In genomic region chr12:127271776-127272175, GRCh38 we compare ENCODE assay signal across 29 cellular contexts.
"Had no signal": no experiment of that assay in that cellular context is flagged by ENCODE, and none has a peak within 500 bp of the region (broad histone marks: within the 10 kb centered on the region; RNA-seq: fewer than 3 reads in every experiment).

No MANE protein-coding gene starts in this region.

- H3K36me3 ChIP-seq: ascending aorta, gastroesophageal sphincter, left lung, lower lobe of right lung, ovary, right lobe of liver, tibial nerve had no signal

- H3K27me3 ChIP-seq: ascending aorta, left lung, ovary, right lobe of liver, tibial nerve had no signal

- H3K36me3 Mint-ChIP-seq: activated CD4-positive, alpha-beta memory T cell treated with anti-CD3 and anti-CD28 coated beads for 36 hours; activated naive CD8-positive, alpha-beta T cell treated with anti-CD3 and anti-CD28 coated beads for 36 hours; immature natural killer cell had no signal

- H3K9me3 Mint-ChIP-seq: activated CD4-positive, alpha-beta memory T cell treated with anti-CD3 and anti-CD28 coated beads for 36 hours; activated CD4-positive, alpha-beta T cell treated with anti-CD3 and anti-CD28 coated beads, Interleukin-2, amount 10 ng/mL, durations not matched to agents 24 days and 14 days; activated naive CD4-positive, alpha-beta T cell treated with anti-CD3 and anti-CD28 coated beads for 36 hours; activated naive CD8-positive, alpha-beta T cell treated with anti-CD3 and anti-CD28 coated beads for 36 hours; activated T-helper 1 cell treated with anti-CD3 and anti-CD28 coated beads, Interleukin-12 subunit alpha, Interleukin-12 subunit beta, Interleukin-2, Interleukin-4 antibody, amounts not matched to agents 30 ng/mL and 10 ng/mL and 1 ng/mL, durations not matched to agents 14 hours and 24 hours and 36 hours; nephron had no signal

- FAIRE-seq: colon, endometrium had no signal

- H3K27ac Mint-ChIP-seq: activated CD4-positive, alpha-beta memory T cell treated with anti-CD3 and anti-CD28 coated beads for 36 hours; activated CD4-positive, alpha-beta T cell treated with anti-CD3 and anti-CD28 coated beads, Interleukin-2, amount 10 ng/mL, durations not matched to agents 24 days and 14 days; activated naive CD4-positive, alpha-beta T cell treated with anti-CD3 and anti-CD28 coated beads for 36 hours; activated naive CD8-positive, alpha-beta T cell treated with anti-CD3 and anti-CD28 coated beads for 36 hours; activated T-helper 1 cell treated with anti-CD3 and anti-CD28 coated beads, Interleukin-12 subunit alpha, Interleukin-12 subunit beta, Interleukin-2, Interleukin-4 antibody, amounts not matched to agents 30 ng/mL and 10 ng/mL and 1 ng/mL, durations not matched to agents 14 hours and 24 hours and 36 hours; immature natural killer cell; nephron; progenitor cell of endocrine pancreas had no signal

- H3K4me3 Mint-ChIP-seq: activated CD4-positive, alpha-beta memory T cell treated with anti-CD3 and anti-CD28 coated beads for 36 hours; activated CD4-positive, alpha-beta T cell treated with anti-CD3 and anti-CD28 coated beads, Interleukin-2, amount 10 ng/mL, durations not matched to agents 24 days and 14 days; activated naive CD4-positive, alpha-beta T cell treated with anti-CD3 and anti-CD28 coated beads for 36 hours; activated naive CD8-positive, alpha-beta T cell treated with anti-CD3 and anti-CD28 coated beads for 36 hours; activated T-helper 1 cell treated with anti-CD3 and anti-CD28 coated beads, Interleukin-12 subunit alpha, Interleukin-12 subunit beta, Interleukin-2, Interleukin-4 antibody, amounts not matched to agents 30 ng/mL and 10 ng/mL and 1 ng/mL, durations not matched to agents 14 hours and 24 hours and 36 hours; immature natural killer cell; nephron had no signal

- H3K4me3 ChIP-seq: ascending aorta, gastroesophageal sphincter, left lung, lower lobe of right lung, mucosa of descending colon, ovary, right lobe of liver, tibial nerve had no signal

- H3K27me3 Mint-ChIP-seq: activated CD4-positive, alpha-beta T cell treated with anti-CD3 and anti-CD28 coated beads, Interleukin-2, amount 10 ng/mL, durations not matched to agents 24 days and 14 days had no signal

- ATAC-seq: gastroesophageal sphincter, left lung, lower lobe of right lung, mucosa of descending colon, right lobe of liver had no signal

- H3K9me3 ChIP-seq: ascending aorta, gastroesophageal sphincter, left lung, lower lobe of right lung, mucosa of descending colon, ovary, right lobe of liver, tibial nerve had no signal

- H3K27ac ChIP-seq: ascending aorta, gastroesophageal sphincter, left lung, lower lobe of right lung, ovary, right lobe of liver, tibial nerve had no signal

- H3K4me1 Mint-ChIP-seq: activated CD4-positive, alpha-beta T cell treated with anti-CD3 and anti-CD28 coated beads, Interleukin-2, amount 10 ng/mL, durations not matched to agents 24 days and 14 days; activated naive CD8-positive, alpha-beta T cell treated with anti-CD3 and anti-CD28 coated beads for 36 hours; immature natural killer cell; nephron had no signal

- H3K4me1 ChIP-seq: ascending aorta, gastroesophageal sphincter, left lung, lower lobe of right lung, right lobe of liver, tibial nerve had no signal

- DNase-seq: activated CD4-positive, alpha-beta memory T cell treated with anti-CD3 and anti-CD28 coated beads for 36 hours; activated CD4-positive, alpha-beta T cell treated with anti-CD3 and anti-CD28 coated beads, Interleukin-2, amount 10 ng/mL, durations not matched to agents 24 days and 14 days; activated CD4-positive, CD25-positive, alpha-beta regulatory T cell treated with anti-CD3 and anti-CD28 coated beads, Interleukin-2, amount 50 U/mL, for 72 hours; activated CD8-positive, alpha-beta memory T cell treated with anti-CD3 and anti-CD28 coated beads, Interleukin-2, amount 50 U/mL, for 4 hours; activated effector memory CD4-positive, alpha-beta T cell treated with anti-CD3 and anti-CD28 coated beads, Interleukin-2, amount 50 U/mL, for 16 hours; activated naive CD4-positive, alpha-beta T cell treated with anti-CD3 and anti-CD28 coated beads for 36 hours; activated naive CD8-positive, alpha-beta T cell treated with anti-CD3 and anti-CD28 coated beads for 36 hours; activated T-cell treated with anti-CD3 and anti-CD28 coated beads, Interleukin-2, amount 50 U/mL, for 1 hour; dermis blood vessel endothelial cell; effector CD4-positive, alpha-beta T cell; head of caudate nucleus; hypothalamus; immature natural killer cell; left lung; lower lobe of right lung; mucosa of descending colon; ovary; right lobe of liver; stimulated activated CD4-positive, alpha-beta T cell treated with anti-CD3 and anti-CD28 coated beads, Interleukin-2, amount 100 ng/mL, for 48 hours; stimulated activated naive CD4-positive, alpha-beta T cell treated with Interleukin-2 at 50 U/mL for 16 hours; T-helper 2 cell had no signal
